2 cellular contexts compared by ENCODE assay signal in the genomic region with DNA sequence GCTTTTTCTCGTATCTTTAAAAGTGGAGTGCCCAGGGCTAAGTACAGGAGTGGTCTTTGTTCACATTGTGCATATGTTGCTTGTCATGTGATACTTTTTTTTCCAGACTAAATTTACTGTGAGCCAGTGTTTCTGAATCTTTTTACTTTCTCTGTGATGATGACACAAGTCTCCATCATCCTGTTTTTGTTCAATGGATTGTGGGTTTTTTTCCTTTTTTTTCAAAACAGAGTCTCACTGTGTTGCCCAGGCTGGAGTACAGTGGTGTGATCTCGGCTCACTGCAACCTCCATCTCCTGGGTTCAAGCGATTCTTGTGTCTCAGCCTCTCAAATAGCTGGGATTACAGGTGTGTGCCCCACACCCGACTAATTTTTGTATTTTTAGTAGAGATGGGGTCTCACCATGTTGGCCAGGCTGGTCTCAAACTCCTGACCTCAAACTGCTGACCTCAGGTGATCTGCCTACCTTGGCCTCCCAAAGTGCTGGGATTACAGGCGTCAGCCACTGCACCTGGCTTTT.
TF ChIP-seq lines count a peak whose summit lies in the region.

No MANE protein-coding gene starts in this region.

TF ChIP-seq in HEK293, 187 proteins besides CTCF, POLR2A, EP300 and RAD21:
- peak; percentile 89 for TF ChIP-seq ZNF121 (tag by site-specific recombination; IDR thresholded peaks at IDR 0.05)
- TF ChIP-seq, protein P1, sequence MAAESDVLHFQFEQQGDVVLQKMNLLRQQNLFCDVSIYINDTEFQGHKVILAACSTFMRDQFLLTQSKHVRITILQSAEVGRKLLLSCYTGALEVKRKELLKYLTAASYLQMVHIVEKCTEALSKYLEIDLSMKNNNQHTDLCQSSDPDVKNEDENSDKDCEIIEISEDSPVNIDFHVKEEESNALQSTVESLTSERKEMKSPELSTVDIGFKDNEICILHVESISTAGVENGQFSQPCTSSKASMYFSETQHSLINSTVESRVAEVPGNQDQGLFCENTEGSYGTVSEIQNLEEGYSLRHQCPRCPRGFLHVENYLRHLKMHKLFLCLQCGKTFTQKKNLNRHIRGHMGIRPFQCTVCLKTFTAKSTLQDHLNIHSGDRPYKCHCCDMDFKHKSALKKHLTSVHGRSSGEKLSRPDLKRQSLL (tag by site-specific recombination; IDR thresholded peaks at IDR 0.05): 0 out of 2 replicates have a peak, but pooled peaks have one; percentile 11

TF ChIP-seq in K562, 482 proteins besides CTCF, POLR2A, EP300 and RAD21:
- TF ChIP-seq, protein P2, sequence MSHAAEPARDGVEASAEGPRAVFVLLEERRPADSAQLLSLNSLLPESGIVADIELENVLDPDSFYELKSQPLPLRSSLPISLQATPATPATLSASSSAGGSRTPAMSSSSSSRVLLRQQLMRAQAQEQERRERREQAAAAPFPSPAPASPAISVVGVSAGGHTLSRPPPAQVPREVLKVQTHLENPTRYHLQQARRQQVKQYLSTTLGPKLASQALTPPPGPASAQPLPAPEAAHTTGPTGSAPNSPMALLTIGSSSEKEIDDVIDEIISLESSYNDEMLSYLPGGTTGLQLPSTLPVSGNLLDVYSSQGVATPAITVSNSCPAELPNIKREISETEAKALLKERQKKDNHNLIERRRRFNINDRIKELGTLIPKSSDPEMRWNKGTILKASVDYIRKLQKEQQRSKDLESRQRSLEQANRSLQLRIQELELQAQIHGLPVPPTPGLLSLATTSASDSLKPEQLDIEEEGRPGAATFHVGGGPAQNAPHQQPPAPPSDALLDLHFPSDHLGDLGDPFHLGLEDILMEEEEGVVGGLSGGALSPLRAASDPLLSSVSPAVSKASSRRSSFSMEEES (CRISPR knock-in tag; IDR thresholded peaks at IDR 0.05): peak; percentile 64
- TF ChIP-seq ZNF316 (IDR thresholded peaks at IDR 0.05): 0 out of 2 replicates have a peak, but pooled peaks have one; percentile 19
TF ChIP-seq in K562: peak in this region for 2; not testable (repeated sequence) for 480.
